ENCODE assay signal across 11 cellular contexts in genomic region chr7:143536455-143536854, GRCh38. TPM values are rescaled to one million over a fixed set of nuclear protein-coding genes. Genes with fewer than 3 reads are reported as not detected.
"Had no signal": no experiment of that assay in that cellular context is flagged by ENCODE, and none has a peak within 500 bp of the region (broad histone marks: within the 10 kb centered on the region; RNA-seq: fewer than 3 reads in every experiment).

No MANE protein-coding gene starts in this region.

RNA-seq across cellular contexts. Expression of gene CTAGE15, which starts 35.1 kb away (rescaled TPM):
- total RNA-seq: OCI-LY7, Right ventricle myocardium inferior, Right ventricle myocardium superior, SJCRH30, SK-MEL-5 had no signal

RNA-seq across cellular contexts. Expression of gene TAS2R41, which starts 58.8 kb away (rescaled TPM):
- total RNA-seq: OCI-LY7, PC-3, PC-9, Peyer's patch, Right ventricle myocardium inferior, Right ventricle myocardium superior, RPMI7951, SJCRH30, SJSA1, SK-MEL-5 had no signal
- polyA plus RNA-seq: SK-N-SH had no signal
